1 cellular context compared by ENCODE assay signal in genomic region chr7:130945411-130945811, GRCh38.
A peak's percentile ranks its signal among the peaks of the same experiment; 100 is the strongest.
TF ChIP-seq lines count a peak whose summit lies in the region.

No MANE protein-coding gene starts in this region.

TF ChIP-seq in GM12878, 131 proteins besides CTCF, POLR2A, EP300 and RAD21 (continued from another document):
- no peak for TF ChIP-seq MLLT1 (IDR thresholded peaks at IDR 0.05)
- no peak for TF ChIP-seq REST (IDR thresholded peaks at IDR 0.05; ENCODE audit: low read depth, low read length)
- 0 out of 2 replicates have a peak, but pooled peaks have one; percentile 11 for TF ChIP-seq RUNX3 (IDR thresholded peaks at IDR 0.05; ENCODE audit: low read length)
- TF ChIP-seq NR2F1 (conservative IDR thresholded peaks at IDR 0.05): no peak
- TF ChIP-seq HDGF (IDR thresholded peaks at IDR 0.05): 0 out of 2 replicates have a peak, but pooled peaks have one; percentile 79
- no peak for TF ChIP-seq SREBF2 (IDR thresholded peaks at IDR 0.05; ENCODE audit: low read length)
- TF ChIP-seq CUX1 (IDR thresholded peaks at IDR 0.05; ENCODE audit: insufficient replicate concordance, low read depth, low read length): no peak
- TF ChIP-seq IKZF1 (conservative IDR thresholded peaks at IDR 0.05): peak; percentile 44; the same call in 1 of the 2 replicates
- 0 out of 2 replicates have a peak, but pooled peaks have one; percentile 2 for TF ChIP-seq PKNOX1 (IDR thresholded peaks at IDR 0.05)
- TF ChIP-seq NR2C2 (IDR thresholded peaks at IDR 0.05; ENCODE audit: borderline replicate concordance, control insufficient read depth, insufficient read length, low read depth): no peak
- no peak for TF ChIP-seq BCL3 (IDR thresholded peaks at IDR 0.05; ENCODE audit: borderline replicate concordance, insufficient read depth, low read depth, low read length, poor library complexity, severe bottlenecking)
- no peak for TF ChIP-seq HCFC1 (IDR thresholded peaks at IDR 0.05; ENCODE audit: low read length)
- TF ChIP-seq JUNB (IDR thresholded peaks at IDR 0.05): no peak
- no peak for TF ChIP-seq TAF1 (IDR thresholded peaks at IDR 0.05; ENCODE audit: borderline replicate concordance, low read depth, low read length)
- TF ChIP-seq SKIL (IDR thresholded peaks at IDR 0.05; ENCODE audit: low read depth, poor library complexity, severe bottlenecking): no peak
- no peak for TF ChIP-seq HDAC6 (IDR thresholded peaks at IDR 0.05; ENCODE audit: unreplicated experiment)
- TF ChIP-seq ASH2L (IDR thresholded peaks at IDR 0.05; ENCODE audit: borderline replicate concordance, low read depth): no peak
- no peak for TF ChIP-seq MXI1 (IDR thresholded peaks at IDR 0.05; ENCODE audit: low read depth, low read length)
- TF ChIP-seq YBX1 (IDR thresholded peaks at IDR 0.05): no peak
- TF ChIP-seq USF2 (IDR thresholded peaks at IDR 0.05; ENCODE audit: borderline replicate concordance, low read depth, low read length): no peak
- TF ChIP-seq STAT3 (IDR thresholded peaks at IDR 0.05; ENCODE audit: low read depth, low read length): no peak
- TF ChIP-seq KLF5 (IDR thresholded peaks at IDR 0.05; ENCODE audit: partially characterized antibody): no peak
- TF ChIP-seq RELB (IDR thresholded peaks at IDR 0.05; ENCODE audit: low read depth): peak; percentile 62; the same call in 1 of the 2 replicates
- no peak for TF ChIP-seq MTA3 (IDR thresholded peaks at IDR 0.05; ENCODE audit: borderline replicate concordance, low read length)
- 0 out of 4 replicates have a peak, but pooled peaks of 1 of the 2 experiments have one; percentile 11 for TF ChIP-seq BHLHE40 (IDR thresholded peaks at IDR 0.05; ENCODE audit: borderline replicate concordance in 1 of 2, low read depth in 2 of 2, low read length in 1 of 2)
- TF ChIP-seq POU2F2 (IDR thresholded peaks at IDR 0.05; ENCODE audit: borderline replicate concordance, low read depth, low read length): no peak
- no peak for TF ChIP-seq PAX5 (IDR thresholded peaks at IDR 0.05; ENCODE audit: borderline replicate concordance, low read depth, low read length)
- TF ChIP-seq GABPA (IDR thresholded peaks at IDR 0.05; ENCODE audit: low read depth): no peak
- TF ChIP-seq TCF3 (IDR thresholded peaks at IDR 0.05; ENCODE audit: borderline replicate concordance, insufficient read depth, low read depth, low read length): no peak
- TF ChIP-seq IRF5 (IDR thresholded peaks at IDR 0.05; ENCODE audit: borderline replicate concordance): no peak
- no peak for TF ChIP-seq PRDM15 (CRISPR knock-in tag; IDR thresholded peaks at IDR 0.05)
